Comparison of ENCODE assay signal across 24 cellular contexts in the genomic region with DNA sequence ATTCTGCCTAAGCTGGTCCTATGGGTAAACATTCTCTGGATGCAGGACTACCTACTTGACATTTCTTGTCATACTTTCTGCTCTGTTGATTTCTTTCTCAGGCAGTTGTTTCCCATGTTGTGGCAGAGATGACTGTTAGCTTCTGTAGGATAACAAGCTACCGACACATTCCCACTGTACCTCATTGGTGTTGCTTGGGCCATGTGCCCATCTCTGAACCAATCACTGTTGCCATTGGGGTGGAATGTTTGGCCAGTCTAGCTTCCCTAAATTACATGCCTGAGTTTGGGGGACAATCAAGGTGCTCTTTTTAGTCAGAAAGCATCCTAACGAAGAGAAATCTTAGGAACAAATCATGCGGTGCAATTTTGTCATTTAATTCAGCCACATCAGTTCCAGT.
"Had no signal": no experiment of that assay in that cellular context is flagged by ENCODE, and none has a peak within 500 bp of the region (broad histone marks: within the 10 kb centered on the region; RNA-seq: fewer than 3 reads in every experiment).

No MANE protein-coding gene starts in this region.

- H3K9me3 Mint-ChIP-seq: activated naive CD8-positive, alpha-beta T cell treated with anti-CD3 and anti-CD28 coated beads, Interleukin-2, amount 10 ng/mL, durations not matched to agents 7 days and 5 days; T-cell had no signal

- H3K36me3 ChIP-seq: adrenal gland had no signal

- H3K27me3 ChIP-seq: adrenal gland had no signal

- H3K27ac ChIP-seq: adrenal gland, SK-N-MC had no signal

- H3K9me3 ChIP-seq: adrenal gland had no signal

- H3K27ac Mint-ChIP-seq: activated CD8-positive, alpha-beta T cell treated with anti-CD3 and anti-CD28 coated beads, Interleukin-2, amount 10 ng/mL, durations not matched to agents 7 days and 5 days; activated naive CD8-positive, alpha-beta T cell treated with anti-CD3 and anti-CD28 coated beads, Interleukin-2, amount 10 ng/mL, durations not matched to agents 7 days and 5 days; T-cell had no signal

- H3K4me3 ChIP-seq: adrenal gland, SK-N-MC had no signal

- H3K4me1 ChIP-seq: adrenal gland had no signal

- H3K27me3 Mint-ChIP-seq: activated naive CD8-positive, alpha-beta T cell treated with anti-CD3 and anti-CD28 coated beads, Interleukin-2, amount 10 ng/mL, durations not matched to agents 7 days and 5 days; T-cell had no signal

- ATAC-seq: activated CD8-positive, alpha-beta T cell treated with anti-CD3 and anti-CD28 coated beads, Interleukin-2, amount 10 ng/mL, durations not matched to agents 7 days and 5 days; Panc1; Right ventricle myocardium inferior; T-cell had no signal

- DNase-seq: activated CD4-positive, alpha-beta T cell treated with anti-CD3 and anti-CD28 coated beads for 48 hours; activated CD4-positive, alpha-beta T cell treated with anti-CD3 and anti-CD28 coated beads, Interleukin-2, amount 50 U/mL, for 4 hours; activated CD4-positive, CD25-positive, alpha-beta regulatory T cell treated with anti-CD3 and anti-CD28 coated beads, Interleukin-2, amount 50 U/mL, for 72 hours; activated CD8-positive, alpha-beta memory T cell treated with anti-CD3 and anti-CD28 coated beads, Interleukin-2, amount 50 U/mL, for 48 hours; activated CD8-positive, alpha-beta T cell treated with anti-CD3 and anti-CD28 coated beads, Interleukin-2, amount 10 ng/mL, durations not matched to agents 7 days and 5 days; activated naive CD4-positive, alpha-beta T cell treated with anti-CD3 and anti-CD28 coated beads, Interleukin-2, amount 50 U/mL, for 16 hours; activated naive CD8-positive, alpha-beta T cell treated with anti-CD3 and anti-CD28 coated beads, Interleukin-2, amount 10 ng/mL, durations not matched to agents 7 days and 5 days; activated T-cell treated with anti-CD3 and anti-CD28 coated beads, Interleukin-2, amount 50 U/mL, for 1 hour; adrenal gland; anterior cingulate cortex; NCI-H1092; NCI-H1417; NCI-H1930; NCI-H2107; NCI-H2171 treated with DMSO at 0.1 percent for 48 hours; NCI-H510A treated with DMSO at 0.1 percent for 48 hours; NCI-H69; NK-92 treated with Interleukin-12 subunit alpha and Interleukin-12 subunit beta, amount 100 ng/mL, for 24 hours; OCI-M1; RPMI8226; T-cell had no signal

- H3K4me3 Mint-ChIP-seq: activated CD8-positive, alpha-beta T cell treated with anti-CD3 and anti-CD28 coated beads, Interleukin-2, amount 10 ng/mL, durations not matched to agents 7 days and 5 days; activated naive CD8-positive, alpha-beta T cell treated with anti-CD3 and anti-CD28 coated beads, Interleukin-2, amount 10 ng/mL, durations not matched to agents 7 days and 5 days; T-cell had no signal
